In genomic region chr3:155517907-155518306, GRCh38 we compare ENCODE assay signal across 24 cellular contexts.
"Had no signal": no experiment of that assay in that cellular context is flagged by ENCODE, and none has a peak within 500 bp of the region (broad histone marks: within the 10 kb centered on the region; RNA-seq: fewer than 3 reads in every experiment).

No MANE protein-coding gene starts in this region.

- H3K27ac Mint-ChIP-seq: activated CD8-positive, alpha-beta T cell treated with anti-CD3 and anti-CD28 coated beads, Interleukin-2, amount 10 ng/mL, durations not matched to agents 7 days and 5 days; activated naive CD8-positive, alpha-beta T cell; activated T-helper 17 cell treated with anti-CD3 and anti-CD28 coated beads, Interleukin-2, amount 50 U/mL, for 72 hours; effector memory CD8-positive, alpha-beta T cell; memory B cell; stimulated activated memory B cell treated with anti-CD40 and anti-IgM and Interleukin-4, amounts not matched to agents 10 μg/mL and 1 μg/mL and 100 μg/mL, for 72 hours had no signal

- ATAC-seq: activated CD8-positive, alpha-beta T cell treated with anti-CD3 and anti-CD28 coated beads, Interleukin-2, amount 10 ng/mL, durations not matched to agents 7 days and 5 days; activated T-helper 17 cell treated with anti-CD3 and anti-CD28 coated beads, Interleukin-2, amount 50 U/mL, for 72 hours; effector memory CD8-positive, alpha-beta T cell; gastroesophageal sphincter; left cardiac atrium; sciatic nerve; stimulated activated memory B cell treated with anti-CD40 and anti-IgM and Interleukin-4, amounts not matched to agents 10 μg/mL and 1 μg/mL and 100 μg/mL, for 72 hours had no signal

- H3K36me3 Mint-ChIP-seq: activated naive CD8-positive, alpha-beta T cell; memory B cell; stimulated activated memory B cell treated with anti-CD40 and anti-IgM and Interleukin-4, amounts not matched to agents 10 μg/mL and 1 μg/mL and 100 μg/mL, for 72 hours had no signal

- H3K27me3 Mint-ChIP-seq: activated naive CD8-positive, alpha-beta T cell had no signal

- H3K4me1 ChIP-seq: colonic mucosa, gastroesophageal sphincter, testis had no signal

- H3K4me3 Mint-ChIP-seq: activated CD8-positive, alpha-beta T cell treated with anti-CD3 and anti-CD28 coated beads, Interleukin-2, amount 10 ng/mL, durations not matched to agents 7 days and 5 days; activated naive CD8-positive, alpha-beta T cell; activated T-helper 17 cell treated with anti-CD3 and anti-CD28 coated beads, Interleukin-2, amount 50 U/mL, for 72 hours; effector memory CD8-positive, alpha-beta T cell; memory B cell; nephron; stimulated activated memory B cell treated with anti-CD40 and anti-IgM and Interleukin-4, amounts not matched to agents 10 μg/mL and 1 μg/mL and 100 μg/mL, for 72 hours had no signal

- H3K27me3 ChIP-seq: colonic mucosa, dorsolateral prefrontal cortex, esophagus squamous epithelium, gastroesophageal sphincter, testis had no signal

- DNase-seq: activated CD4-positive, alpha-beta T cell treated with anti-CD3 and anti-CD28 coated beads for 1 hour; activated CD4-positive, alpha-beta T cell treated with anti-CD3 and anti-CD28 coated beads, Interleukin-2, amount 50 U/mL, for 1 hour; activated CD8-positive, alpha-beta T cell treated with anti-CD3 and anti-CD28 coated beads, Interleukin-2, amount 10 ng/mL, durations not matched to agents 7 days and 5 days; activated naive CD4-positive, alpha-beta T cell; activated T-cell treated with anti-CD3 and anti-CD28 coated beads, Interleukin-2, amount 50 U/mL, for 1 hour; colonic mucosa; dorsolateral prefrontal cortex; effector memory CD8-positive, alpha-beta T cell; esophagus squamous epithelium; head of caudate nucleus; left cardiac atrium; nucleus accumbens; small intestine; stimulated activated CD4-positive, alpha-beta T cell treated with anti-CD3 and anti-CD28 coated beads, Interleukin-15, amount 100 ng/mL, for 24 hours; T-helper 1 cell; testis; trophoblast cell had no signal

- H3K36me3 ChIP-seq: colonic mucosa, esophagus squamous epithelium, gastroesophageal sphincter had no signal

- H3K9me3 ChIP-seq: colonic mucosa, esophagus squamous epithelium, gastroesophageal sphincter, testis had no signal

- H3K27ac ChIP-seq: colonic mucosa, dorsolateral prefrontal cortex, esophagus squamous epithelium, gastroesophageal sphincter, testis had no signal

- H3K9me3 Mint-ChIP-seq: memory B cell; nephron; stimulated activated memory B cell treated with anti-CD40 and anti-IgM and Interleukin-4, amounts not matched to agents 10 μg/mL and 1 μg/mL and 100 μg/mL, for 72 hours had no signal

- H3K4me1 Mint-ChIP-seq: activated T-helper 17 cell treated with anti-CD3 and anti-CD28 coated beads, Interleukin-2, amount 50 U/mL, for 72 hours; memory B cell; stimulated activated memory B cell treated with anti-CD40 and anti-IgM and Interleukin-4, amounts not matched to agents 10 μg/mL and 1 μg/mL and 100 μg/mL, for 72 hours had no signal

- H3K4me3 ChIP-seq: colonic mucosa, dorsolateral prefrontal cortex, esophagus squamous epithelium, gastroesophageal sphincter, testis had no signal
